Comparison of ENCODE assay signal across 8 cellular contexts in genomic region chr3:124467980-124468902, GRCh38.
DNase-seq lines count a peak whose midpoint lies in the region; ATAC-seq lines count a peak whose summit lies in the region.

No MANE protein-coding gene starts in this region.

- H3K36me3 ChIP-seq in HAP-1 (replicated peaks), result no peaks in the 10 kb centered on the region

- no peak overlapping the region for H3K4me3 Mint-ChIP-seq in activated naive CD8-positive, alpha-beta T cell treated with anti-CD3 and anti-CD28 coated beads for 36 hours

- no peaks in the 10 kb centered on the region for H3K9me3 Mint-ChIP-seq in activated naive CD8-positive, alpha-beta T cell treated with anti-CD3 and anti-CD28 coated beads for 36 hours

- H3K4me1 Mint-ChIP-seq in activated naive CD8-positive, alpha-beta T cell treated with anti-CD3 and anti-CD28 coated beads for 36 hours, result no peaks in the 10 kb centered on the region

- H3K27me3 Mint-ChIP-seq in activated naive CD8-positive, alpha-beta T cell treated with anti-CD3 and anti-CD28 coated beads for 36 hours, result peaks cover 35% of the 10 kb centered on the region

- H3K9me3 ChIP-seq in HAP-1, result no peaks in the 10 kb centered on the region

- H3K4me3 ChIP-seq in HAP-1, result no peak overlapping the region

- in situ Hi-C loops in HAP-1 (cut with MboI; ENCODE audit: low sequenced_read_pairs), result loop anchor here (5.0 to 25.0 kb wide), 2 partner anchors 121 to 456 kb away; no protein-coding TSS in a partner anchor

- no peak overlapping the region for H3K27ac Mint-ChIP-seq in activated naive CD8-positive, alpha-beta T cell treated with anti-CD3 and anti-CD28 coated beads for 36 hours

- peak; percentile 87 for DNase-seq in DMS 273 (lab: John Stamatoyannopoulos, UW; ENCODE audit: unreplicated experiment)
- DNase-seq in HAP-1 (ENCODE audit: low spot score in 2 of 2), result peak; percentile 41 to 72
- DNase-seq in NCI-H345 treated with DMSO at 0.1 percent for 48 hours (lab: John Stamatoyannopoulos, UW; ENCODE audit: unreplicated experiment), result peak; percentile 48
- DNase-seq in activated naive CD8-positive, alpha-beta T cell treated with anti-CD3 and anti-CD28 coated beads for 36 hours, result peak; percentile 27
- peak; percentile 44 for DNase-seq in left cardiac atrium
- no peak for DNase-seq in sciatic nerve (ENCODE audit: low spot score)

- peak; percentile 65 to 78 for ATAC-seq in left cardiac atrium
- ATAC-seq in sciatic nerve, result peak; percentile 64
- ATAC-seq in GM18511 (IDR thresholded peaks at IDR 0.05; ENCODE audit: unreplicated experiment), result no peak
- no peak for ATAC-seq in GM21825 (IDR thresholded peaks at IDR 0.05; ENCODE audit: unreplicated experiment)

- H3K27me3 ChIP-seq in HAP-1 (ENCODE audit: low read depth), result peaks cover 42% of the 10 kb centered on the region

- H3K36me3 Mint-ChIP-seq in activated naive CD8-positive, alpha-beta T cell treated with anti-CD3 and anti-CD28 coated beads for 36 hours, result no peaks in the 10 kb centered on the region

- no peaks in the 10 kb centered on the region for H3K4me1 ChIP-seq in HAP-1

- intact Hi-C loops in left cardiac atrium (cut with DNase I), result loop anchor here (2.0 to 10.0 kb wide), 4 partner anchors 116 to 453 kb away; no protein-coding TSS in a partner anchor
- intact Hi-C loops in sciatic nerve (cut with DNase I), result no loop called here

Comparison
In these comparisons a context has a peak if more than half of its experiments do, and no peak if none do; other contexts are left out.
1. ATAC-seq: peak in left cardiac atrium (2 of 2) and sciatic nerve (single experiment); none in GM18511 (single experiment) and GM21825 (single experiment).